Comparison of ENCODE assay signal across 11 cellular contexts in genomic region chr10:47986413-47987230, GRCh38. TPM values are rescaled to one million over a fixed set of nuclear protein-coding genes. Genes with fewer than 3 reads are reported as not detected.
DNase-seq lines count a peak whose midpoint lies in the region; ATAC-seq, FAIRE-seq and TF ChIP-seq lines count a peak whose summit lies in the region.
"Not testable (repeated sequence)": the region's sequence is repeated elsewhere in the genome, so short reads cannot be mapped to it uniquely, and the experiment has no call there.
"Had no signal": no experiment of that assay in that cellular context is flagged by ENCODE, and none has a peak within 500 bp of the region (broad histone marks: within the 10 kb centered on the region; RNA-seq: fewer than 3 reads in every experiment).

No MANE protein-coding gene starts in this region.

- H3K79me1 ChIP-seq in H9 (ENCODE audit: insufficient read depth, low read depth, low read length, poor library complexity, severe bottlenecking) = not testable (repeated sequence)

- not testable (repeated sequence) for H2BK120ac ChIP-seq in H9 (ENCODE audit: low read depth, low read length, poor library complexity, severe bottlenecking)

- no CpG with 5 or more reads among the region's 49 CpGs for WGBS in H9 (ENCODE audit: extremely low coverage, insufficient read length, low lambda C conversion rate)

- H3K9me3 Mint-ChIP-seq in H9; activated T-helper 2 cell treated with anti-CD3 and anti-CD28 coated beads, Interferon-gamma antibody, Interleukin-2, Interleukin-4, amounts not matched to agents 10 μg/mL and 5 μg/mL and 100 μg/mL, durations not matched to agents 14 hours and 24 hours and 36 hours; chondrocyte (ENCODE audit: low read depth); natural killer cell; stimulated activated memory B cell treated with anti-CD40 and anti-IgM and Interleukin-4, amounts not matched to agents 10 μg/mL and 1 μg/mL and 100 μg/mL, for 72 hours: not testable (repeated sequence)

- H3K23ac ChIP-seq in H9 (ENCODE audit: insufficient read length, low read depth, low read length) = not testable (repeated sequence)

- POLR2A ChIA-PET in AG04450 (lab: Yijun Ruan, JAX); PC-9 (lab: Charles Lee; ENCODE audit: unreplicated experiment): not testable (repeated sequence)

- intact Hi-C loops in PC-9 (cut with micrococcal nuclease; ENCODE audit: unreplicated experiment); activated T-helper 2 cell treated with anti-CD3 and anti-CD28 coated beads, Interferon-gamma antibody, Interleukin-2, Interleukin-4, amounts not matched to agents 10 μg/mL and 5 μg/mL and 100 μg/mL, durations not matched to agents 14 hours and 24 hours and 36 hours (cut with micrococcal nuclease); natural killer cell (cut with micrococcal nuclease): not testable (repeated sequence)

- H3K27me3 Mint-ChIP-seq in H9 (ENCODE audit: low read depth); activated T-helper 2 cell treated with anti-CD3 and anti-CD28 coated beads, Interferon-gamma antibody, Interleukin-2, Interleukin-4, amounts not matched to agents 10 μg/mL and 5 μg/mL and 100 μg/mL, durations not matched to agents 14 hours and 24 hours and 36 hours (ENCODE audit: low read depth); chondrocyte (ENCODE audit: low read depth); natural killer cell (ENCODE audit: low read depth in 2 of 2); stimulated activated memory B cell treated with anti-CD40 and anti-IgM and Interleukin-4, amounts not matched to agents 10 μg/mL and 1 μg/mL and 100 μg/mL, for 72 hours: not testable (repeated sequence)

- dilution Hi-C loops in keratinocyte (cut with MboI; ENCODE audit: extremely low pct_ligation_motif_present, low sequenced_read_pairs) = not testable (repeated sequence)

- not testable (repeated sequence) for H2BK5ac ChIP-seq in H9 (ENCODE audit: insufficient read length, low read length)

- CTCF ChIA-PET in AG04450 (lab: Charles Lee); PC-9 (lab: Charles Lee): not testable (repeated sequence)

- peak overlapping the region; percentile 82 for H3K27ac ChIP-seq in AG04450 (ENCODE audit: low read depth, low read length)
- not testable (repeated sequence) for H3K27ac ChIP-seq in H9 (ENCODE audit: insufficient read length, low read depth, low read length)
- peak overlapping the region; percentile 44; the same call in 1 of the 2 replicates for H3K27ac ChIP-seq in PC-9
- peak overlapping the region; percentile 40 for H3K27ac ChIP-seq in keratinocyte (ENCODE audit: control insufficient read depth, insufficient read depth, low read length)

- H3F3A ChIP-seq in PC-9 (ENCODE audit: insufficient read depth, low read depth) = not testable (repeated sequence)

- not testable (repeated sequence) for H2BK12ac ChIP-seq in H9 (ENCODE audit: insufficient read length, low read depth, low read length)

- H3K4me1 Mint-ChIP-seq in H9; activated T-helper 2 cell treated with anti-CD3 and anti-CD28 coated beads, Interferon-gamma antibody, Interleukin-2, Interleukin-4, amounts not matched to agents 10 μg/mL and 5 μg/mL and 100 μg/mL, durations not matched to agents 14 hours and 24 hours and 36 hours (ENCODE audit: low read depth); natural killer cell; stimulated activated memory B cell treated with anti-CD40 and anti-IgM and Interleukin-4, amounts not matched to agents 10 μg/mL and 1 μg/mL and 100 μg/mL, for 72 hours: not testable (repeated sequence)
- peaks cover 10% of the 10 kb centered on the region for H3K4me1 Mint-ChIP-seq in chondrocyte (ENCODE audit: low read depth)

- not testable (repeated sequence) for H3K14ac ChIP-seq in H9 (ENCODE audit: insufficient read depth, low read length)

- not testable (repeated sequence) for H3K36me3 Mint-ChIP-seq in H9 (ENCODE audit: insufficient read depth in 1 of 3, low read depth in 3 of 3); activated T-helper 2 cell treated with anti-CD3 and anti-CD28 coated beads, Interferon-gamma antibody, Interleukin-2, Interleukin-4, amounts not matched to agents 10 μg/mL and 5 μg/mL and 100 μg/mL, durations not matched to agents 14 hours and 24 hours and 36 hours (ENCODE audit: low read depth); chondrocyte (ENCODE audit: low read depth); natural killer cell; stimulated activated memory B cell treated with anti-CD40 and anti-IgM and Interleukin-4, amounts not matched to agents 10 μg/mL and 1 μg/mL and 100 μg/mL, for 72 hours

- not testable (repeated sequence) for H3K4me1 ChIP-seq in H9 (ENCODE audit: insufficient read depth, low read length); PC-9 (replicated peaks; ENCODE audit: insufficient read depth); keratinocyte (ENCODE audit: control insufficient read depth, extremely low read depth, insufficient read depth, low read length)

- not testable (repeated sequence) for H3K79me2 ChIP-seq in H9 (ENCODE audit: insufficient read depth, low read length); PC-9 (ENCODE audit: low read depth)
- peaks cover 15% of the 10 kb centered on the region for H3K79me2 ChIP-seq in keratinocyte (ENCODE audit: control insufficient read depth, insufficient read depth, low read length)

- H3K18ac ChIP-seq in H9 (ENCODE audit: insufficient read length, low read depth, low read length) = not testable (repeated sequence)

- DNase-seq in AG04450 (ENCODE audit: low read depth, low spot score); H9; PC-9; activated T-helper 2 cell treated with anti-CD3 and anti-CD28 coated beads, Interferon-gamma antibody, Interleukin-2, Interleukin-4, amounts not matched to agents 10 μg/mL and 5 μg/mL and 100 μg/mL, durations not matched to agents 14 hours and 24 hours and 36 hours (ENCODE audit: low spot score); chondrocyte (ENCODE audit: low spot score); keratinocyte (ENCODE audit: low read depth, low spot score); natural killer cell: not testable (repeated sequence)

- not testable (repeated sequence) for H3K9me3 ChIP-seq in AG04450 (ENCODE audit: control insufficient read depth, insufficient read depth, low read length); H9 (ENCODE audit: control insufficient read depth, low read depth, low read length); PC-9 (ENCODE audit: insufficient read depth, low read depth); keratinocyte (ENCODE audit: control insufficient read depth, low read depth, low read length)

- TF ChIP-seq CTCF in AG04450 (IDR thresholded peaks at IDR 0.05; ENCODE audit: low read depth, low read length); H9 (conservative IDR thresholded peaks at IDR 0.05); PC-9 (conservative IDR thresholded peaks at IDR 0.05); keratinocyte (optimal IDR thresholded peaks at IDR 0.05 in 1 of 3, IDR thresholded peaks at IDR 0.05 in 1 of 3, conservative IDR thresholded peaks at IDR 0.05 in 1 of 3; ENCODE audit: extremely low read depth in 1 of 3, insufficient read depth in 2 of 3, low read length in 3 of 3); natural killer cell (IDR thresholded peaks at IDR 0.05): not testable (repeated sequence)
- TF ChIP-seq CTCF in chondrocyte (IDR thresholded peaks at IDR 0.05) = peak; percentile 50

- not testable (repeated sequence) for H3K4me2 ChIP-seq in H9 (ENCODE audit: insufficient read depth, insufficient read length, low read length)
- H3K4me2 ChIP-seq in PC-9 = peak overlapping the region; percentile 68
- peak overlapping the region; percentile 37 for H3K4me2 ChIP-seq in keratinocyte (ENCODE audit: control insufficient read depth, extremely low read depth, insufficient read depth, low read depth, low read length)

- H4K91ac ChIP-seq in H9 (ENCODE audit: insufficient read length, low read depth, low read length) = not testable (repeated sequence)

- H3K9me2 ChIP-seq in PC-9 (ENCODE audit: insufficient read depth) = not testable (repeated sequence)

- H3K4me3 ChIP-seq in AG04450 (ENCODE audit: low read depth, low read length) = 0 out of 2 replicates have a peak overlapping the region, but pooled peaks have one; percentile 22
- H3K4me3 ChIP-seq in PC-9 = peak overlapping the region; percentile 46; the same call in 1 of the 2 replicates
- peak overlapping the region in 1 of 3 experiments; percentile 20 for H3K4me3 ChIP-seq in keratinocyte (ENCODE audit: control insufficient read depth in 2 of 3, extremely low read depth in 1 of 3, insufficient read depth in 2 of 3, low read depth in 1 of 3, low read length in 3 of 3)

- H4K8ac ChIP-seq in H9 (replicated peaks; ENCODE audit: insufficient read length, low read depth, low read length) = not testable (repeated sequence)

- H3K4ac ChIP-seq in H9 (ENCODE audit: low read depth, low read length) = not testable (repeated sequence)

- H3T11ph ChIP-seq in H9 (ENCODE audit: low read length) = not testable (repeated sequence)

- H3K27ac Mint-ChIP-seq in H9; activated T-helper 2 cell treated with anti-CD3 and anti-CD28 coated beads, Interferon-gamma antibody, Interleukin-2, Interleukin-4, amounts not matched to agents 10 μg/mL and 5 μg/mL and 100 μg/mL, durations not matched to agents 14 hours and 24 hours and 36 hours; natural killer cell; stimulated activated memory B cell treated with anti-CD40 and anti-IgM and Interleukin-4, amounts not matched to agents 10 μg/mL and 1 μg/mL and 100 μg/mL, for 72 hours: not testable (repeated sequence)
- H3K27ac Mint-ChIP-seq in chondrocyte (ENCODE audit: unreplicated experiment) = peak overlapping the region; percentile 89

- not testable (repeated sequence) for H3K56ac ChIP-seq in H9 (ENCODE audit: insufficient read length, low read depth, low read length)

- not testable (repeated sequence) for H2AFZ ChIP-seq in H9 (ENCODE audit: low read length); PC-9; keratinocyte (ENCODE audit: control insufficient read depth, low read length)

- not testable (repeated sequence) for H2BK20ac ChIP-seq in H9 (ENCODE audit: low read depth, low read length, poor library complexity, severe bottlenecking)

- H3K4me3 Mint-ChIP-seq in H9 (peak overlapping the region; percentile 15 to 35; a peak in 2 of 5 replicates), chondrocyte (ENCODE audit: unreplicated experiment) (peak overlapping the region; percentile 55)
- peak overlapping the region; percentile 13 for H3K4me3 Mint-ChIP-seq in activated T-helper 2 cell treated with anti-CD3 and anti-CD28 coated beads, Interferon-gamma antibody, Interleukin-2, Interleukin-4, amounts not matched to agents 10 μg/mL and 5 μg/mL and 100 μg/mL, durations not matched to agents 14 hours and 24 hours and 36 hours (ENCODE audit: low read depth)
- not testable (repeated sequence) for H3K4me3 Mint-ChIP-seq in natural killer cell; stimulated activated memory B cell treated with anti-CD40 and anti-IgM and Interleukin-4, amounts not matched to agents 10 μg/mL and 1 μg/mL and 100 μg/mL, for 72 hours

- not testable (repeated sequence) for H2BK15ac ChIP-seq in H9 (ENCODE audit: low read depth, low read length)

- not testable (repeated sequence) for BruUV-seq in PC-9 (replicated peaks; lab: Mats Ljungman, UMichigan)

- not testable (repeated sequence) for H4K20me1 ChIP-seq in H9 (ENCODE audit: control insufficient read depth, insufficient read depth, insufficient read length); PC-9 (ENCODE audit: insufficient read depth); keratinocyte (ENCODE audit: control insufficient read depth, extremely low read depth, insufficient read depth, low read length)

- not testable (repeated sequence) for H3K23me2 ChIP-seq in H9 (ENCODE audit: insufficient read length, low read depth, low read length, poor library complexity, severe bottlenecking)

- not testable (repeated sequence) for H2AK5ac ChIP-seq in H9 (ENCODE audit: insufficient read length, low read length)

- H3K9ac ChIP-seq in H9 (ENCODE audit: extremely low read depth, insufficient read length, low read length) = not testable (repeated sequence)
- peak overlapping the region; percentile 68 for H3K9ac ChIP-seq in keratinocyte (ENCODE audit: control insufficient read depth, extremely low read depth, insufficient read depth, low read length)

- H3K9me1 ChIP-seq in keratinocyte (ENCODE audit: control insufficient read depth, extremely low read depth, insufficient read depth, low read length) = not testable (repeated sequence)

- not testable (repeated sequence) for FAIRE-seq in keratinocyte (lab: Jason Lieb, UNC)

- H4K5ac ChIP-seq in H9 (ENCODE audit: insufficient read length, low read depth, low read length) = not testable (repeated sequence)

- peak in 2 of 3 donors; percentile 33 to 57 for ATAC-seq in natural killer cell
- peak; percentile 28 for ATAC-seq in stimulated activated memory B cell treated with anti-CD40 and anti-IgM and Interleukin-4, amounts not matched to agents 10 μg/mL and 1 μg/mL and 100 μg/mL, for 72 hours

- not testable (repeated sequence) for H3K36me3 ChIP-seq in PC-9 (ENCODE audit: low read depth); keratinocyte (ENCODE audit: control insufficient read depth in 2 of 2, extremely low read depth in 1 of 2, insufficient read depth in 2 of 2, low read length in 2 of 2)

- H3K27me3 ChIP-seq in AG04450 (ENCODE audit: control insufficient read depth, insufficient read depth, low read length); H9 (ENCODE audit: insufficient read depth, low read length); PC-9 (ENCODE audit: insufficient read depth, low read depth); keratinocyte (ENCODE audit: control insufficient read depth, extremely low read depth, insufficient read depth, low read length): not testable (repeated sequence)

RNA-seq across cellular contexts. Expression of gene FAM25C, which starts 13.0 kb away (rescaled TPM):
- polyA plus RNA-seq in AG04450 (2011; rRNA removed) (not detected in 2 replicates), keratinocyte (4.8 to 28.2 TPM (median 26.2 TPM) in 3 replicates)
- polyA minus RNA-seq in AG04450 (2011; rRNA and poly(A)+ RNA removed) = not detected in 2 replicates
- total RNA-seq in H9 (2021) (not detected in 2 replicates), PC-9 (2021) (not detected in 2 replicates), chondrocyte (not detected in 3 replicates), natural killer cell (not detected)
- not detected in 2 replicates for total RNA-seq in activated T-helper 2 cell treated with anti-CD3 and anti-CD28 coated beads, Interferon-gamma antibody, Interleukin-2, Interleukin-4, amounts not matched to agents 10 μg/mL and 5 μg/mL and 100 μg/mL, durations not matched to agents 14 hours and 24 hours and 36 hours
- 42.0 TPM for polyA plus RNA-seq in keratinocyte (2011; ENCODE audit: low read depth)
- polyA plus RNA-seq in keratinocyte (2011; cell fraction: cytosol; rRNA removed) = 14.4 and 47.4 TPM in 2 replicates
- polyA plus RNA-seq in keratinocyte (2011; cell fraction: nucleus; rRNA removed) = 7.7 and 23.2 TPM in 2 replicates
- polyA plus RNA-seq in keratinocyte (2012; ENCODE audit: low replicate concordance) = 7.7 TPM in 1 of 2 replicates, not detected in the other
- 1.6 to 3.3 TPM (median 2.7 TPM) in 3 replicates for polyA minus RNA-seq in keratinocyte
- not detected for polyA minus RNA-seq in keratinocyte (2011; cell fraction: cytosol; rRNA and poly(A)+ RNA removed)
- polyA minus RNA-seq in keratinocyte (2011; cell fraction: nucleus; rRNA and poly(A)+ RNA removed) = 6.7 TPM in 1 of 2 replicates, not detected in the other
- total RNA-seq: activated CD4-positive, alpha-beta T cell treated with anti-CD3 and anti-CD28 coated beads, Interleukin-2, amount 10 ng/mL, durations not matched to agents 24 days and 14 days; occipital lobe; urinary bladder had no signal
- polyA plus RNA-seq: urinary bladder had no signal
